Comparison of ENCODE assay signal across 8 cellular contexts in genomic region chr6:31736768-31737314, GRCh38. TPM values are rescaled to one million over a fixed set of nuclear protein-coding genes. Genes with fewer than 3 reads are reported as not detected.
A peak's percentile ranks its signal among the peaks of the same experiment; 100 is the strongest.
DNase-seq lines count a peak whose midpoint lies in the region; ATAC-seq and TF ChIP-seq lines count a peak whose summit lies in the region.

No MANE protein-coding gene starts in this region.

- H3K9me3 ChIP-seq in Caco-2: no peaks in the 10 kb centered on the region
- no peaks in the 10 kb centered on the region for H3K9me3 ChIP-seq in Panc1 (ENCODE audit: control insufficient read depth, insufficient read depth, low read depth, low read length)
- H3K9me3 ChIP-seq in parathyroid adenoma (ENCODE audit: control insufficient read depth, low read length): no peaks in the 10 kb centered on the region

- BruUV-seq in Caco-2 (replicated peaks; lab: Mats Ljungman, UMichigan) (TSS peak; percentile 11), Panc1 (replicated peaks; lab: Mats Ljungman, UMichigan) (no TSS peak)

- intact Hi-C loops in Caco-2 (cut with micrococcal nuclease; ENCODE audit: unreplicated experiment): loop anchor here (2.0 to 5.0 kb wide), 4 partner anchors 35 to 190 kb away; partner anchors contain the start of genes ABHD16A, ATP6V1G2, CSNK2B and HSPA1B
- intact Hi-C loops in Panc1 (cut with micrococcal nuclease; ENCODE audit: unreplicated experiment): loop anchor here (10.0 kb wide), 1 partner anchor 98 kb away; no protein-coding TSS in a partner anchor

- CTCF ChIA-PET in Caco-2 (lab: Charles Lee): interaction anchor here (0.6 to 3.8 kb wide), 6 partner anchors 23 to 126 kb away, joined by 3 to 32 read pairs (median 5); partner anchors contain the start of genes LSM2, LY6G5C, NEU1 and VARS1
- CTCF ChIA-PET in Panc1 (lab: Charles Lee): interaction anchor here (0.6 kb wide), 1 partner anchor 153 kb away, joined by 3 read pairs; no protein-coding TSS in a partner anchor

- TF ChIP-seq CTCF in Caco-2 (IDR thresholded peaks at IDR 0.05; ENCODE audit: insufficient read depth in 1 of 2, low read depth in 1 of 2, low read length in 1 of 2, severe bottlenecking in 1 of 2, unreplicated experiment in 1 of 2): no peak
- TF ChIP-seq CTCF in Panc1 (IDR thresholded peaks at IDR 0.05): no peak
- no peak for TF ChIP-seq CTCF in epithelial cell of proximal tubule (conservative IDR thresholded peaks at IDR 0.05; ENCODE audit: low read depth, low read length)
- no peak for TF ChIP-seq CTCF in parathyroid adenoma (IDR thresholded peaks at IDR 0.05)

- peak overlapping the region; percentile 95 for H3K4me3 Mint-ChIP-seq in Caco-2 (ENCODE audit: unreplicated experiment)

- ATAC-seq in Panc1 (no peak), HG03039 (IDR thresholded peaks at IDR 0.05; ENCODE audit: unreplicated experiment) (no peak), HG03135 (IDR thresholded peaks at IDR 0.05; ENCODE audit: unreplicated experiment) (no peak)

- peak overlapping the region; percentile 100 for H3K27ac ChIP-seq in Panc1 (ENCODE audit: low read length)
- H3K27ac ChIP-seq in parathyroid adenoma: peak overlapping the region; percentile 84

- in situ Hi-C loops in Panc1 (cut with HindIII; ENCODE audit: low pct_unique_long_range_greater_than_20kb, low sequenced_read_pairs): no loop called here

- H3K4me1 ChIP-seq in Caco-2: peaks cover 33% of the 10 kb centered on the region
- peaks cover 50% of the 10 kb centered on the region for H3K4me1 ChIP-seq in Panc1 (ENCODE audit: control insufficient read depth, insufficient read depth, low read length)
- peaks cover 9% of the 10 kb centered on the region for H3K4me1 ChIP-seq in parathyroid adenoma

- POLR2A ChIA-PET in Caco-2 (lab: Charles Lee) (interaction anchor here (0.6 to 3.3 kb wide), 13 partner anchors 7 to 195 kb away, joined by 3 to 59 read pairs (median 4); partner anchors contain the start of genes ABHD16A, C6orf47, DDAH2 and DDX39B), Panc1 (lab: Charles Lee) (interaction anchor here (0.6 kb wide), 1 partner anchor 78 kb away, joined by 10 read pairs; the partner anchor contains the start of gene HSPA1L)

- H3K4me3 ChIP-seq in Caco-2 (ENCODE audit: low read depth, low read length): peak overlapping the region; percentile 71
- peak overlapping the region; percentile 99 to 100 for H3K4me3 ChIP-seq in Panc1 (ENCODE audit: low read depth in 2 of 2, low read length in 2 of 2)
- peak overlapping the region; percentile 95 for H3K4me3 ChIP-seq in epithelial cell of proximal tubule (ENCODE audit: low read depth, low read length)
- H3K4me3 ChIP-seq in parathyroid adenoma (ENCODE audit: low read depth, low read length): peak overlapping the region; percentile 99

- H2AFZ ChIP-seq in parathyroid adenoma: peak overlapping the region; percentile 92

- H3K79me2 ChIP-seq in parathyroid adenoma: no peaks in the 10 kb centered on the region

- H3K27me3 ChIP-seq in Caco-2 (replicated peaks; ENCODE audit: control insufficient read depth, insufficient read depth, low read length): no peaks in the 10 kb centered on the region
- no peaks in the 10 kb centered on the region for H3K27me3 ChIP-seq in Panc1 (ENCODE audit: control insufficient read depth, insufficient read depth, low read length)
- H3K27me3 ChIP-seq in parathyroid adenoma (ENCODE audit: control insufficient read depth, insufficient read depth, low read length): no peaks in the 10 kb centered on the region

- peak overlapping the region; percentile 95 for H3K4me2 ChIP-seq in parathyroid adenoma (ENCODE audit: low read length)

- DNase-seq in Caco-2: peak in 1 of 2 experiments; percentile 39
- DNase-seq in Panc1 (ENCODE audit: low read depth, low spot score): no peak
- DNase-seq in epithelial cell of proximal tubule (ENCODE audit: low read depth): no peak
- DNase-seq in C1 segment of cervical spinal cord (lab: John Stamatoyannopoulos, UW): no peak
- no peak for DNase-seq in mucosa of gallbladder (ENCODE audit: low spot score)

- H3K9ac ChIP-seq in parathyroid adenoma: no peak overlapping the region

- peaks cover 84% of the 10 kb centered on the region for H3K36me3 Mint-ChIP-seq in Caco-2 (ENCODE audit: insufficient read depth, unreplicated experiment)

- H3K36me3 ChIP-seq in Caco-2 (ENCODE audit: control insufficient read depth, insufficient read depth, low read length): 0 out of 2 replicates have a peak, but pooled peaks cover 2% of the 10 kb centered on the region
- peaks cover 17% of the 10 kb centered on the region for H3K36me3 ChIP-seq in Panc1 (ENCODE audit: control insufficient read depth, insufficient read depth, low read length)
- no peaks in the 10 kb centered on the region for H3K36me3 ChIP-seq in parathyroid adenoma (ENCODE audit: control insufficient read depth, insufficient read depth, low read length)

- H3K27ac Mint-ChIP-seq in Caco-2 (ENCODE audit: unreplicated experiment): peak overlapping the region; percentile 98

- H3K4me1 Mint-ChIP-seq in Caco-2 (ENCODE audit: low read depth, unreplicated experiment): peaks cover 31% of the 10 kb centered on the region

- H3K9me3 Mint-ChIP-seq in Caco-2 (ENCODE audit: unreplicated experiment): no peaks in the 10 kb centered on the region

- no peaks in the 10 kb centered on the region for H3K27me3 Mint-ChIP-seq in Caco-2 (ENCODE audit: insufficient read depth, unreplicated experiment)

RNA-seq across cellular contexts. Expression of gene CLIC1, which starts 0.5 kb away (rescaled TPM):
- 374 and 420 TPM in 2 replicates for total RNA-seq in Caco-2 (2022)
- 583 TPM for total RNA-seq in Panc1 (2021; ENCODE audit: unreplicated experiment)
- 576 TPM for polyA plus RNA-seq in Panc1 (2012; ENCODE audit: insufficient read length)
- 938 and 1,262 TPM in 2 replicates for total RNA-seq in epithelial cell of proximal tubule
- 394 TPM for total RNA-seq in mucosa of gallbladder

RNA-seq across cellular contexts. Expression of gene MSH5, which starts 3.0 kb away (rescaled TPM):
- total RNA-seq in Caco-2 (2022): 49.6 and 51.0 TPM in 2 replicates
- total RNA-seq in Panc1 (2021; ENCODE audit: unreplicated experiment): 38.1 TPM
- polyA plus RNA-seq in Panc1 (2012; ENCODE audit: insufficient read length): 13.2 TPM
- total RNA-seq in epithelial cell of proximal tubule: 18.4 and 30.4 TPM in 2 replicates
- total RNA-seq in mucosa of gallbladder: 19.7 TPM

RNA-seq across cellular contexts. Expression of gene DDAH2, which starts 7.7 kb away (rescaled TPM):
- total RNA-seq in Caco-2 (2022) (82.4 and 91.6 TPM in 2 replicates), Panc1 (2021; ENCODE audit: unreplicated experiment) (104 TPM), epithelial cell of proximal tubule (61.1 and 87.2 TPM in 2 replicates), mucosa of gallbladder (130 TPM)
- 182 TPM for polyA plus RNA-seq in Panc1 (2012; ENCODE audit: insufficient read length)

RNA-seq across cellular contexts. Expression of gene MPIG6B, which starts 13.7 kb away (rescaled TPM):
- total RNA-seq in Caco-2 (2022): not detected in 2 replicates
- total RNA-seq in Panc1 (2021; ENCODE audit: unreplicated experiment): not detected
- polyA plus RNA-seq in Panc1 (2012; ENCODE audit: insufficient read length): 0.41 TPM
- total RNA-seq in epithelial cell of proximal tubule: not detected in 2 replicates
- total RNA-seq in mucosa of gallbladder: 0.37 TPM

RNA-seq across cellular contexts. Expression of gene LY6G6C, which starts 15.3 kb away (rescaled TPM):
- total RNA-seq in Caco-2 (2022) (0.88 and 1.3 TPM in 2 replicates), Panc1 (2021; ENCODE audit: unreplicated experiment) (0.23 TPM), epithelial cell of proximal tubule (not detected in 2 replicates), mucosa of gallbladder (not detected)
- not detected for polyA plus RNA-seq in Panc1 (2012; ENCODE audit: insufficient read length)
